In genomic region chr6:127102299-127102698, GRCh38 we compare ENCODE assay signal across 13 cellular contexts. TPM values are rescaled to one million over a fixed set of nuclear protein-coding genes. Genes with fewer than 3 reads are reported as not detected.
A peak's percentile ranks its signal among the peaks of the same experiment; 100 is the strongest.
DNase-seq lines count a peak whose midpoint lies in the region; ATAC-seq and TF ChIP-seq lines count a peak whose summit lies in the region.
"Had no signal": no experiment of that assay in that cellular context is flagged by ENCODE, and none has a peak within 500 bp of the region (broad histone marks: within the 10 kb centered on the region; RNA-seq: fewer than 3 reads in every experiment).

No MANE protein-coding gene starts in this region.

- no peak for TF ChIP-seq CTCF in esophagus muscularis mucosa (IDR thresholded peaks at IDR 0.05)

- H3K36me3 ChIP-seq in esophagus muscularis mucosa: no peaks in the 10 kb centered on the region

- no peaks in the 10 kb centered on the region for H3K4me1 Mint-ChIP-seq in activated CD4-positive, alpha-beta T cell treated with anti-CD3 and anti-CD28 coated beads, Interleukin-2, amount 10 ng/mL, durations not matched to agents 24 days and 14 days
- H3K4me1 Mint-ChIP-seq: central memory CD8-positive, alpha-beta T cell had no signal

- no peaks in the 10 kb centered on the region for H3K9me3 ChIP-seq in esophagus muscularis mucosa

- no peaks in the 10 kb centered on the region for H3K36me3 Mint-ChIP-seq in activated CD4-positive, alpha-beta T cell treated with anti-CD3 and anti-CD28 coated beads, Interleukin-2, amount 10 ng/mL, durations not matched to agents 24 days and 14 days (ENCODE audit: low read depth)

- WGBS in esophagus muscularis mucosa: 25% methylated on average over 2 of the region's 2 CpGs

- H3K27me3 ChIP-seq in esophagus muscularis mucosa: no peaks in the 10 kb centered on the region

- ATAC-seq in sciatic nerve: peak; percentile 22

- DNase-seq in ELR (ENCODE audit: low read depth) (peak; percentile 89), OCI-M1 (lab: John Stamatoyannopoulos, UW) (peak; percentile 21), esophagus muscularis mucosa (ENCODE audit: extremely low spot score) (no peak), sciatic nerve (ENCODE audit: low spot score) (no peak), G401 (ENCODE audit: low spot score) (no peak), GDM1 (lab: John Stamatoyannopoulos, UW) (no peak)
- no peak for DNase-seq in activated CD4-positive, alpha-beta T cell treated with anti-CD3 and anti-CD28 coated beads, Interleukin-2, amount 10 ng/mL, durations not matched to agents 24 days and 14 days
- no peak for DNase-seq in activated naive CD4-positive, alpha-beta T cell (lab: John Stamatoyannopoulos, UW)
- DNase-seq: activated T-cell treated with anti-CD3 and anti-CD28 coated beads, Interleukin-2, amount 50 U/mL, for 24 hours; DMS79; hippocampal formation; NCI-H774 had no signal

- no peaks in the 10 kb centered on the region for H3K9me3 Mint-ChIP-seq in activated CD4-positive, alpha-beta T cell treated with anti-CD3 and anti-CD28 coated beads, Interleukin-2, amount 10 ng/mL, durations not matched to agents 24 days and 14 days
- H3K9me3 Mint-ChIP-seq: activated T-cell treated with anti-CD3 and anti-CD28 coated beads, Interleukin-2, amount 50 U/mL, for 24 hours; central memory CD8-positive, alpha-beta T cell had no signal

- no peak overlapping the region for H3K27ac Mint-ChIP-seq in activated CD4-positive, alpha-beta T cell treated with anti-CD3 and anti-CD28 coated beads, Interleukin-2, amount 10 ng/mL, durations not matched to agents 24 days and 14 days
- H3K27ac Mint-ChIP-seq: activated T-cell treated with anti-CD3 and anti-CD28 coated beads, Interleukin-2, amount 50 U/mL, for 24 hours had no signal

- no peak for TF ChIP-seq POLR2A in esophagus muscularis mucosa (IDR thresholded peaks at IDR 0.05; ENCODE audit: low read depth)

- no peak overlapping the region for H3K4me3 Mint-ChIP-seq in activated CD4-positive, alpha-beta T cell treated with anti-CD3 and anti-CD28 coated beads, Interleukin-2, amount 10 ng/mL, durations not matched to agents 24 days and 14 days
- H3K4me3 Mint-ChIP-seq: activated T-cell treated with anti-CD3 and anti-CD28 coated beads, Interleukin-2, amount 50 U/mL, for 24 hours; central memory CD8-positive, alpha-beta T cell had no signal

- peaks cover 0 to 35% (median 25%) of the 10 kb centered on the region in 4 donors for H3K4me1 ChIP-seq in esophagus muscularis mucosa

- peaks cover 13% of the 10 kb centered on the region for H3K27me3 Mint-ChIP-seq in activated CD4-positive, alpha-beta T cell treated with anti-CD3 and anti-CD28 coated beads, Interleukin-2, amount 10 ng/mL, durations not matched to agents 24 days and 14 days

- intact Hi-C loops in esophagus muscularis mucosa (cut with DNase I) (loop anchor here (10.0 kb wide), 1 partner anchor 337 kb away; no protein-coding TSS in a partner anchor), sciatic nerve (cut with DNase I) (no loop called here)
- intact Hi-C loops in activated CD4-positive, alpha-beta T cell treated with anti-CD3 and anti-CD28 coated beads, Interleukin-2, amount 10 ng/mL, durations not matched to agents 24 days and 14 days (cut with micrococcal nuclease): no loop called here

- peak overlapping the region; percentile 50 to 62 (median 57) for H3K27ac ChIP-seq in esophagus muscularis mucosa (replicated peaks in 1 of 4)

- TF ChIP-seq EP300 in esophagus muscularis mucosa (IDR thresholded peaks at IDR 0.05): peak; percentile 92

- in situ Hi-C loops in G401 (cut with HindIII; ENCODE audit: low sequenced_read_pairs): no loop called here

- no peak overlapping the region for H3K4me3 ChIP-seq in esophagus muscularis mucosa

RNA-seq across cellular contexts. Expression of gene RSPO3, which starts 16.2 kb away (rescaled TPM):
- total RNA-seq in esophagus muscularis mucosa (100 to 1,000 TPM in 1 of 4 donors, 10 to 100 TPM in 3; 32.0 to 123 (median 47.7) TPM), sciatic nerve (17.2 TPM)
- total RNA-seq in G401 (2014; rRNA removed; shearing (Covaris generic)): 5.7 TPM in 1 of 2 replicates, not detected in the other
- not detected in 2 replicates for total RNA-seq in activated CD4-positive, alpha-beta T cell treated with anti-CD3 and anti-CD28 coated beads, Interleukin-2, amount 10 ng/mL, durations not matched to agents 24 days and 14 days

Comparison
In these comparisons a context has a peak if more than half of its experiments do, and no peak if none do; other contexts are left out.
1. DNase-seq: peak in ELR (single experiment) and OCI-M1 (single experiment); none in esophagus muscularis mucosa (single experiment), sciatic nerve (single experiment), G401 (single experiment), GDM1 (single experiment), activated CD4-positive, alpha-beta T cell treated with anti-CD3 and anti-CD28 coated beads, Interleukin-2, amount 10 ng/mL, durations not matched to agents 24 days and 14 days (single experiment) and activated naive CD4-positive, alpha-beta T cell (0 of 4).